Comparison of ENCODE assay signal across 8 cellular contexts in the genomic region with DNA sequence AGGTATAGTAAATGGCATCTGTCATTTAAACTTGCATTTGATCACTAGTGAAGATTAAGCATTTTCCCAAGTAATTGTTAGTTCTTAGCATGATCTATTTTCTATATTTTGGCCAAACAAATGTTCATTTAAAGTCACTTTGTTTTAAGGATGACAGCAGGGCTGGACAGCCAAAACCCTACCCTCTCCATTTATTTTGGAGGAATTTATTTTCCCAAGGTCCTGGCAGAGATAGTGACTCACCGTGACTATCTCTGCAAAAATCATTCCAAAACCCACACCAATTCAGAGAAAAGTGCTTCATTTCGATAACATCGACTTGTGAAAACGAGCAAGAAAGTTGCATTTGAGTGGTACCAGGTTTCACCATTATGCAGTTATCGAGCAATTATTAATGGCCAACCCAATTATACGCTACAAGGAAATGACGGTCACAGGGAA. TPM values are rescaled to one million over a fixed set of nuclear protein-coding genes. Genes with fewer than 3 reads are reported as not detected.
DNase-seq lines count a peak whose midpoint lies in the region; ATAC-seq, FAIRE-seq and TF ChIP-seq lines count a peak whose summit lies in the region.

No MANE protein-coding gene starts in this region.

- peak; percentile 6 for ATAC-seq in CD4-positive, alpha-beta T cell (ENCODE audit: poor library complexity)
- peak; percentile 17 for ATAC-seq in HG02588 (IDR thresholded peaks at IDR 0.05; ENCODE audit: unreplicated experiment)
- peak; percentile 13 for ATAC-seq in activated naive CD8-positive, alpha-beta T cell treated with anti-CD3 and anti-CD28 coated beads, Interleukin-2, amount 50 U/mL, for 24 hours
- ATAC-seq in left lung = peak; percentile 1
- ATAC-seq in HG03039 (IDR thresholded peaks at IDR 0.05; ENCODE audit: unreplicated experiment) = no peak

- H3K36me3 Mint-ChIP-seq in CD4-positive, alpha-beta T cell (ENCODE audit: low read depth) = peaks cover 11% of the 10 kb centered on the region
- peaks cover 6% of the 10 kb centered on the region for H3K36me3 Mint-ChIP-seq in activated naive CD8-positive, alpha-beta T cell treated with anti-CD3 and anti-CD28 coated beads, Interleukin-2, amount 50 U/mL, for 24 hours (ENCODE audit: low read depth)

- H3K36me3 ChIP-seq in left lung (no peaks in the 10 kb centered on the region), thyroid gland (no peaks in the 10 kb centered on the region)

- H3K27ac Mint-ChIP-seq in CD4-positive, alpha-beta T cell = peak overlapping the region; percentile 83
- H3K27ac Mint-ChIP-seq in activated naive CD8-positive, alpha-beta T cell treated with anti-CD3 and anti-CD28 coated beads, Interleukin-2, amount 50 U/mL, for 24 hours = peak overlapping the region; percentile 91

- TF ChIP-seq POLR2A in thyroid gland (IDR thresholded peaks at IDR 0.05) (no peak), GM12891 (IDR thresholded peaks at IDR 0.05; ENCODE audit: low read depth, low read length) (no peak; the same call in 1 of the 2 replicates), GM12892 (IDR thresholded peaks at IDR 0.05; ENCODE audit: low read depth, low read length) (no peak)

- H3K27me3 ChIP-seq in CD4-positive, alpha-beta T cell (ENCODE audit: control insufficient read depth, insufficient read depth, low read length) = no peaks in the 10 kb centered on the region
- H3K27me3 ChIP-seq in left lung (no peaks in the 10 kb centered on the region), thyroid gland (no peaks in the 10 kb centered on the region)

- CTCF ChIA-PET in CD4-positive, alpha-beta T cell (lab: Charles Lee) = interaction anchor here (0.7 to 1.5 kb wide), 4 partner anchors 9 to 923 kb away, joined by 3 to 8 read pairs (median 6); a partner anchor contains a TSS

- peak overlapping the region; percentile 85 for H3K27ac ChIP-seq in CD4-positive, alpha-beta T cell (ENCODE audit: low read depth, low read length)
- H3K27ac ChIP-seq in left lung (peak overlapping the region; percentile 92 to 96), thyroid gland (peak overlapping the region; percentile 88 to 97 (median 92))

- DNase-seq in CD4-positive, alpha-beta T cell = no peak
- no peak for DNase-seq in activated naive CD8-positive, alpha-beta T cell treated with anti-CD3 and anti-CD28 coated beads, Interleukin-2, amount 50 U/mL, for 24 hours
- no peak for DNase-seq in left lung
- no peak for DNase-seq in thyroid gland
- no peak for DNase-seq in GM12891 (ENCODE audit: insufficient read length, low spot score)
- DNase-seq in GM12892 (ENCODE audit: insufficient read length) = no peak

- no peaks in the 10 kb centered on the region for H3K9me3 Mint-ChIP-seq in CD4-positive, alpha-beta T cell
- H3K9me3 Mint-ChIP-seq in activated naive CD8-positive, alpha-beta T cell treated with anti-CD3 and anti-CD28 coated beads, Interleukin-2, amount 50 U/mL, for 24 hours = no peaks in the 10 kb centered on the region

- H3K4me1 Mint-ChIP-seq in CD4-positive, alpha-beta T cell (ENCODE audit: low read depth) = peaks cover 36% of the 10 kb centered on the region
- H3K4me1 Mint-ChIP-seq in activated naive CD8-positive, alpha-beta T cell treated with anti-CD3 and anti-CD28 coated beads, Interleukin-2, amount 50 U/mL, for 24 hours = peaks cover 29% of the 10 kb centered on the region

- 0% methylated on average over 7 of the region's 7 CpGs for WGBS in thyroid gland, 2 donors

- TF ChIP-seq CTCF in CD4-positive, alpha-beta T cell (IDR thresholded peaks at IDR 0.05) = no peak
- no peak for TF ChIP-seq CTCF in left lung (IDR thresholded peaks at IDR 0.05)
- TF ChIP-seq CTCF in thyroid gland (IDR thresholded peaks at IDR 0.05) = no peak

- peak overlapping the region; percentile 90 for H3K4me3 Mint-ChIP-seq in CD4-positive, alpha-beta T cell
- H3K4me3 Mint-ChIP-seq in activated naive CD8-positive, alpha-beta T cell treated with anti-CD3 and anti-CD28 coated beads, Interleukin-2, amount 50 U/mL, for 24 hours = peak overlapping the region; percentile 86

- intact Hi-C loops in CD4-positive, alpha-beta T cell (cut with DNase I, micrococcal nuclease) = loop anchor here in 1 of 2 experiments (2.0 to 10.0 kb wide), 4 partner anchors 490 to 1660 kb away; a partner anchor contains a TSS
- intact Hi-C loops in left lung (cut with DNase I) = no loop called here
- intact Hi-C loops in thyroid gland (cut with DNase I) = no loop called here

- peaks cover 0 to 35% of the 10 kb centered on the region in 2 donors for H3K4me1 ChIP-seq in left lung
- H3K4me1 ChIP-seq in thyroid gland = peaks cover 27 to 35% of the 10 kb centered on the region in 2 donors

- FAIRE-seq in GM12891 (lab: Jason Lieb, UNC) = no peak
- no peak for FAIRE-seq in GM12892 (lab: Jason Lieb, UNC)

- H3K4me3 ChIP-seq in left lung (peak overlapping the region; percentile 78 to 92), thyroid gland (replicated peaks in 1 of 3) (peak overlapping the region; percentile 27 to 82 (median 77))

- H3K9me3 ChIP-seq in CD4-positive, alpha-beta T cell (ENCODE audit: control insufficient read depth, low read length) = no peaks in the 10 kb centered on the region
- no peaks in the 10 kb centered on the region for H3K9me3 ChIP-seq in left lung
- H3K9me3 ChIP-seq in thyroid gland = no peaks in the 10 kb centered on the region

- POLR2A ChIA-PET in CD4-positive, alpha-beta T cell (lab: Charles Lee) = interaction anchor here (0.8 to 2.5 kb wide), 12 partner anchors 11 to 1243 kb away, joined by 3 to 24 read pairs (median 6); a partner anchor contains a TSS

- no peaks in the 10 kb centered on the region for H3K27me3 Mint-ChIP-seq in CD4-positive, alpha-beta T cell
- no peaks in the 10 kb centered on the region for H3K27me3 Mint-ChIP-seq in activated naive CD8-positive, alpha-beta T cell treated with anti-CD3 and anti-CD28 coated beads, Interleukin-2, amount 50 U/mL, for 24 hours

TF ChIP-seq in GM12891, 5 proteins besides CTCF, POLR2A, EP300 and RAD21:
- no peak for TF ChIP-seq POLR2AphosphoS5 (IDR thresholded peaks at IDR 0.05; ENCODE audit: low read depth, low read length)
- no peak for TF ChIP-seq POU2F2 (IDR thresholded peaks at IDR 0.05; ENCODE audit: low read depth, low read length)
- TF ChIP-seq TAF1 (IDR thresholded peaks at IDR 0.05; ENCODE audit: low read depth, low read length) = no peak
- TF ChIP-seq SPI1 (IDR thresholded peaks at IDR 0.05; ENCODE audit: low read depth, low read length) = no peak
- TF ChIP-seq PAX5 (IDR thresholded peaks at IDR 0.05; ENCODE audit: insufficient read depth, low read length, severe bottlenecking) = no peak

RNA-seq across cellular contexts. Expression of a gene that starts 0.7 kb away (rescaled TPM):
- 10 to 100 TPM; 20.3 to 23.1 TPM for total RNA-seq in CD4-positive, alpha-beta T cell
- total RNA-seq in left lung = 10 to 100 TPM; 43.6 to 47.6 TPM
- total RNA-seq in thyroid gland = 100 to 1,000 TPM in 1 of 4 donors, 10 to 100 TPM in 3; 91.6 to 105 (median 95.5) TPM
- polyA plus RNA-seq in GM12891 (2012; ENCODE audit: low read depth, missing spikeins) = 10.7 TPM
- 13.4 TPM for polyA plus RNA-seq in GM12892 (2012; ENCODE audit: missing spikeins)
